ENCODE assay signal across 38 cellular contexts in genomic region chrX:6175914-6176313, GRCh38. TPM values are rescaled to one million over a fixed set of nuclear protein-coding genes. Genes with fewer than 3 reads are reported as not detected.
"Had no signal": no experiment of that assay in that cellular context is flagged by ENCODE, and none has a peak within 500 bp of the region (broad histone marks: within the 10 kb centered on the region; RNA-seq: fewer than 3 reads in every experiment).

No MANE protein-coding gene starts in this region.

- H3K9me3 ChIP-seq: ascending aorta had no signal

- H3K27me3 ChIP-seq: ascending aorta, cardiac muscle cell had no signal

- H3K4me1 Mint-ChIP-seq: activated CD4-positive, alpha-beta memory T cell treated with anti-CD3 and anti-CD28 coated beads, Interleukin-2, amount 10 ng/mL, durations not matched to agents 7 days and 5 days; activated CD4-positive, alpha-beta T cell treated with anti-CD3 and anti-CD28 coated beads for 36 hours; activated CD4-positive, alpha-beta T cell treated with anti-CD3 and anti-CD28 coated beads, Interleukin-2, amount 10 ng/mL, durations not matched to agents 7 days and 5 days; activated CD8-positive, alpha-beta memory T cell treated with anti-CD3 and anti-CD28 coated beads, Interleukin-2, amount 10 ng/mL, durations not matched to agents 7 days and 5 days; activated naive CD4-positive, alpha-beta T cell treated with anti-CD3 and anti-CD28 coated beads, Interleukin-2, amount 10 ng/mL, durations not matched to agents 7 days and 5 days; activated naive CD4-positive, alpha-beta T cell treated with anti-CD3 and anti-CD28 coated beads, Interleukin-2, amount 50 U/mL, for 24 hours; activated naive CD8-positive, alpha-beta T cell treated with anti-CD3 and anti-CD28 coated beads, Interleukin-2, amount 10 ng/mL, durations not matched to agents 7 days and 5 days; activated naive CD8-positive, alpha-beta T cell treated with anti-CD3 and anti-CD28 coated beads, Interleukin-2, amount 50 U/mL, for 24 hours; central memory CD8-positive, alpha-beta T cell had no signal

- H3K27ac ChIP-seq: ascending aorta, cardiac muscle cell, VCaP had no signal

- H3K36me3 Mint-ChIP-seq: activated CD8-positive, alpha-beta memory T cell treated with anti-CD3 and anti-CD28 coated beads, Interleukin-2, amount 10 ng/mL, durations not matched to agents 7 days and 5 days; activated naive CD4-positive, alpha-beta T cell treated with anti-CD3 and anti-CD28 coated beads, Interleukin-2, amount 10 ng/mL, durations not matched to agents 7 days and 5 days; activated naive CD4-positive, alpha-beta T cell treated with anti-CD3 and anti-CD28 coated beads, Interleukin-2, amount 50 U/mL, for 24 hours; activated naive CD8-positive, alpha-beta T cell; activated naive CD8-positive, alpha-beta T cell treated with anti-CD3 and anti-CD28 coated beads, Interleukin-2, amount 10 ng/mL, durations not matched to agents 7 days and 5 days had no signal

- H3K4me3 ChIP-seq: ascending aorta, cardiac muscle cell had no signal

- H3K4me3 Mint-ChIP-seq: activated CD4-positive, alpha-beta memory T cell treated with anti-CD3 and anti-CD28 coated beads, Interleukin-2, amount 10 ng/mL, durations not matched to agents 7 days and 5 days; activated CD4-positive, alpha-beta T cell treated with anti-CD3 and anti-CD28 coated beads for 36 hours; activated CD4-positive, alpha-beta T cell treated with anti-CD3 and anti-CD28 coated beads, Interleukin-2, amount 10 ng/mL, durations not matched to agents 7 days and 5 days; activated CD8-positive, alpha-beta memory T cell treated with anti-CD3 and anti-CD28 coated beads, Interleukin-2, amount 10 ng/mL, durations not matched to agents 7 days and 5 days; activated CD8-positive, alpha-beta T cell treated with anti-CD3 and anti-CD28 coated beads, Interleukin-2, amount 10 ng/mL, durations not matched to agents 7 days and 5 days; activated naive CD4-positive, alpha-beta T cell treated with anti-CD3 and anti-CD28 coated beads, Interleukin-2, amount 10 ng/mL, durations not matched to agents 7 days and 5 days; activated naive CD4-positive, alpha-beta T cell treated with anti-CD3 and anti-CD28 coated beads, Interleukin-2, amount 50 U/mL, for 24 hours; activated naive CD8-positive, alpha-beta T cell; activated naive CD8-positive, alpha-beta T cell treated with anti-CD3 and anti-CD28 coated beads, Interleukin-2, amount 10 ng/mL, durations not matched to agents 7 days and 5 days; activated naive CD8-positive, alpha-beta T cell treated with anti-CD3 and anti-CD28 coated beads, Interleukin-2, amount 50 U/mL, for 24 hours; activated T-cell treated with anti-CD3 and anti-CD28 coated beads, Interleukin-2, amount 50 U/mL, for 24 hours; brain; central memory CD8-positive, alpha-beta T cell; T-helper 1 cell treated with Interleukin-12 subunit alpha and Interleukin-12 subunit beta and Interleukin-4 antibody, amounts not matched to agents 30 μg/mL and 1 μg/mL, for 36 hours; T-helper 2 cell treated with Interferon-gamma antibody and Interleukin-4, amounts not matched to agents 5 μg/mL and 100 μg/mL, for 36 hours had no signal

- DNase-seq: activated CD4-positive, alpha-beta memory T cell treated with anti-CD3 and anti-CD28 coated beads, Interleukin-2, amount 10 ng/mL, durations not matched to agents 7 days and 5 days; activated CD4-positive, alpha-beta T cell treated with anti-CD3 and anti-CD28 coated beads for 1 hour; activated CD4-positive, alpha-beta T cell treated with anti-CD3 and anti-CD28 coated beads for 36 hours; activated CD4-positive, alpha-beta T cell treated with anti-CD3 and anti-CD28 coated beads for 48 hours; activated CD4-positive, alpha-beta T cell treated with anti-CD3 and anti-CD28 coated beads, Interleukin-2, amount 10 ng/mL, durations not matched to agents 7 days and 5 days; activated CD4-positive, alpha-beta T cell treated with anti-CD3 and anti-CD28 coated beads, Interleukin-2, amount 50 U/mL, for 48 hours; activated CD4-positive, CD25-positive, alpha-beta regulatory T cell; activated CD8-positive, alpha-beta memory T cell treated with anti-CD3 and anti-CD28 coated beads for 24 hours; activated CD8-positive, alpha-beta memory T cell treated with anti-CD3 and anti-CD28 coated beads, Interleukin-2, amount 10 ng/mL, durations not matched to agents 7 days and 5 days; activated CD8-positive, alpha-beta memory T cell treated with anti-CD3 and anti-CD28 coated beads, Interleukin-2, amount 50 U/mL, for 48 hours; activated CD8-positive, alpha-beta T cell treated with anti-CD3 and anti-CD28 coated beads, Interleukin-2, amount 10 ng/mL, durations not matched to agents 7 days and 5 days; activated effector memory CD4-positive, alpha-beta T cell treated with Interleukin-2 at 50 U/mL for 16 hours; activated gamma-delta T cell; activated naive CD4-positive, alpha-beta T cell treated with anti-CD3 and anti-CD28 coated beads, Interleukin-2, amount 10 ng/mL, durations not matched to agents 7 days and 5 days; activated naive CD4-positive, alpha-beta T cell treated with Interleukin-2 at 50 U/mL for 16 hours; activated naive CD8-positive, alpha-beta T cell treated with anti-CD3 and anti-CD28 coated beads, Interleukin-2, amount 10 ng/mL, durations not matched to agents 7 days and 5 days; activated naive CD8-positive, alpha-beta T cell treated with anti-CD3 and anti-CD28 coated beads, Interleukin-2, amount 50 U/mL, for 24 hours; activated T-cell treated with anti-CD3 and anti-CD28 coated beads, Interleukin-2, amount 50 U/mL, for 24 hours; activated T-cell treated with anti-CD3 and anti-CD28 coated beads, Interleukin-2, amount 50 U/mL, for 48 hours; amygdala; anterior cingulate cortex; caudate nucleus; cerebellar nuclear complex; T-helper 1 cell; T-helper 2 cell; T-helper 9 cell had no signal

- H3K27me3 Mint-ChIP-seq: activated CD4-positive, alpha-beta memory T cell treated with anti-CD3 and anti-CD28 coated beads, Interleukin-2, amount 10 ng/mL, durations not matched to agents 7 days and 5 days; activated CD4-positive, alpha-beta T cell treated with anti-CD3 and anti-CD28 coated beads for 36 hours; activated CD4-positive, alpha-beta T cell treated with anti-CD3 and anti-CD28 coated beads, Interleukin-2, amount 10 ng/mL, durations not matched to agents 7 days and 5 days; activated CD8-positive, alpha-beta memory T cell treated with anti-CD3 and anti-CD28 coated beads, Interleukin-2, amount 10 ng/mL, durations not matched to agents 7 days and 5 days; activated naive CD4-positive, alpha-beta T cell treated with anti-CD3 and anti-CD28 coated beads, Interleukin-2, amount 10 ng/mL, durations not matched to agents 7 days and 5 days; activated naive CD4-positive, alpha-beta T cell treated with anti-CD3 and anti-CD28 coated beads, Interleukin-2, amount 50 U/mL, for 24 hours; activated naive CD8-positive, alpha-beta T cell; activated naive CD8-positive, alpha-beta T cell treated with anti-CD3 and anti-CD28 coated beads, Interleukin-2, amount 10 ng/mL, durations not matched to agents 7 days and 5 days; activated naive CD8-positive, alpha-beta T cell treated with anti-CD3 and anti-CD28 coated beads, Interleukin-2, amount 50 U/mL, for 24 hours; activated T-cell treated with anti-CD3 and anti-CD28 coated beads, Interleukin-2, amount 50 U/mL, for 24 hours; brain; central memory CD8-positive, alpha-beta T cell had no signal

- H3K36me3 ChIP-seq: ascending aorta, cardiac muscle cell had no signal

- H3K27ac Mint-ChIP-seq: activated CD4-positive, alpha-beta memory T cell treated with anti-CD3 and anti-CD28 coated beads, Interleukin-2, amount 10 ng/mL, durations not matched to agents 7 days and 5 days; activated CD4-positive, alpha-beta T cell treated with anti-CD3 and anti-CD28 coated beads for 36 hours; activated CD4-positive, alpha-beta T cell treated with anti-CD3 and anti-CD28 coated beads, Interleukin-2, amount 10 ng/mL, durations not matched to agents 7 days and 5 days; activated CD8-positive, alpha-beta memory T cell treated with anti-CD3 and anti-CD28 coated beads, Interleukin-2, amount 10 ng/mL, durations not matched to agents 7 days and 5 days; activated CD8-positive, alpha-beta T cell treated with anti-CD3 and anti-CD28 coated beads, Interleukin-2, amount 10 ng/mL, durations not matched to agents 7 days and 5 days; activated naive CD4-positive, alpha-beta T cell treated with anti-CD3 and anti-CD28 coated beads, Interleukin-2, amount 10 ng/mL, durations not matched to agents 7 days and 5 days; activated naive CD4-positive, alpha-beta T cell treated with anti-CD3 and anti-CD28 coated beads, Interleukin-2, amount 50 U/mL, for 24 hours; activated naive CD8-positive, alpha-beta T cell; activated naive CD8-positive, alpha-beta T cell treated with anti-CD3 and anti-CD28 coated beads, Interleukin-2, amount 10 ng/mL, durations not matched to agents 7 days and 5 days; activated naive CD8-positive, alpha-beta T cell treated with anti-CD3 and anti-CD28 coated beads, Interleukin-2, amount 50 U/mL, for 24 hours; activated T-cell treated with anti-CD3 and anti-CD28 coated beads, Interleukin-2, amount 50 U/mL, for 24 hours; activated T-helper 2 cell treated with anti-CD3 and anti-CD28 coated beads, Interferon-gamma antibody, Interleukin-2, Interleukin-4, amounts not matched to agents 10 μg/mL and 5 μg/mL and 100 μg/mL, durations not matched to agents 14 hours and 24 hours and 36 hours; brain; T-helper 1 cell treated with Interleukin-12 subunit alpha and Interleukin-12 subunit beta and Interleukin-4 antibody, amounts not matched to agents 30 μg/mL and 1 μg/mL, for 36 hours; T-helper 2 cell treated with Interferon-gamma antibody and Interleukin-4, amounts not matched to agents 5 μg/mL and 100 μg/mL, for 36 hours had no signal

- H3K4me1 ChIP-seq: ascending aorta had no signal

- H3K9me3 Mint-ChIP-seq: activated CD4-positive, alpha-beta T cell treated with anti-CD3 and anti-CD28 coated beads, Interleukin-2, amount 10 ng/mL, durations not matched to agents 7 days and 5 days; activated naive CD4-positive, alpha-beta T cell treated with anti-CD3 and anti-CD28 coated beads, Interleukin-2, amount 50 U/mL, for 24 hours; activated naive CD8-positive, alpha-beta T cell treated with anti-CD3 and anti-CD28 coated beads, Interleukin-2, amount 10 ng/mL, durations not matched to agents 7 days and 5 days; activated naive CD8-positive, alpha-beta T cell treated with anti-CD3 and anti-CD28 coated beads, Interleukin-2, amount 50 U/mL, for 24 hours; activated T-helper 2 cell treated with anti-CD3 and anti-CD28 coated beads, Interferon-gamma antibody, Interleukin-2, Interleukin-4, amounts not matched to agents 10 μg/mL and 5 μg/mL and 100 μg/mL, durations not matched to agents 14 hours and 24 hours and 36 hours; central memory CD8-positive, alpha-beta T cell; T-helper 1 cell treated with Interleukin-12 subunit alpha and Interleukin-12 subunit beta and Interleukin-4 antibody, amounts not matched to agents 30 μg/mL and 1 μg/mL, for 36 hours; T-helper 2 cell treated with Interferon-gamma antibody and Interleukin-4, amounts not matched to agents 5 μg/mL and 100 μg/mL, for 36 hours had no signal

- ATAC-seq: activated CD4-positive, alpha-beta T cell treated with anti-CD3 and anti-CD28 coated beads for 36 hours; activated CD4-positive, CD25-positive, alpha-beta regulatory T cell treated with anti-CD3 and anti-CD28 coated beads, Interleukin-2, amount 50 U/mL, for 24 hours; activated CD8-positive, alpha-beta memory T cell treated with anti-CD3 and anti-CD28 coated beads, Interleukin-2, amount 10 ng/mL, durations not matched to agents 7 days and 5 days; activated CD8-positive, alpha-beta T cell treated with anti-CD3 and anti-CD28 coated beads, Interleukin-2, amount 10 ng/mL, durations not matched to agents 7 days and 5 days; activated naive CD8-positive, alpha-beta T cell treated with anti-CD3 and anti-CD28 coated beads, Interleukin-2, amount 50 U/mL, for 24 hours had no signal

RNA-seq across cellular contexts. Expression of gene NLGN4X, which starts 52.8 kb away (rescaled TPM):
- total RNA-seq: activated CD4-positive, alpha-beta memory T cell treated with anti-CD3 and anti-CD28 coated beads, Interleukin-2, amount 10 ng/mL, durations not matched to agents 7 days and 5 days; activated CD8-positive, alpha-beta memory T cell treated with anti-CD3 and anti-CD28 coated beads, Interleukin-2, amount 10 ng/mL, durations not matched to agents 7 days and 5 days; activated CD8-positive, alpha-beta T cell treated with anti-CD3 and anti-CD28 coated beads, Interleukin-2, amount 10 ng/mL, durations not matched to agents 7 days and 5 days; activated naive CD8-positive, alpha-beta T cell treated with anti-CD3 and anti-CD28 coated beads, Interleukin-2, amount 10 ng/mL, durations not matched to agents 7 days and 5 days; bronchial epithelial cell had no signal
